In genomic region chr4:9152182-9153007, GRCh38 we compare ENCODE assay signal across 8 cellular contexts. TPM values are rescaled to one million over a fixed set of nuclear protein-coding genes. Genes with fewer than 3 reads are reported as not detected.
DNase-seq lines count a peak whose midpoint lies in the region; TF ChIP-seq lines count a peak whose summit lies in the region.
"Not testable (repeated sequence)": the region's sequence is repeated elsewhere in the genome, so short reads cannot be mapped to it uniquely, and the experiment has no call there.

No MANE protein-coding gene starts in this region.

- not testable (repeated sequence) for H3K4me1 ChIP-seq in thyroid gland

- H3K27me3 ChIP-seq in GM06990 (replicated peaks; ENCODE audit: control insufficient read depth, insufficient read depth, low read length); thyroid gland: not testable (repeated sequence)

- TF ChIP-seq POLR2A in thyroid gland (IDR thresholded peaks at IDR 0.05) = peak in 1 of 2 donors; percentile 52

- not testable (repeated sequence) for H3K9me3 Mint-ChIP-seq in dendritic cell treated with granulocyte-macrophage colony-stimulating factor and Interleukin-4, amounts not matched to agents 40 ng/mL and 50 ng/mL, for 4 days; immature natural killer cell

- H3K36me3 Mint-ChIP-seq in dendritic cell treated with granulocyte-macrophage colony-stimulating factor and Interleukin-4, amounts not matched to agents 40 ng/mL and 50 ng/mL, for 4 days (ENCODE audit: low read depth); immature natural killer cell: not testable (repeated sequence)

- H3K27ac ChIP-seq in thyroid gland = peak overlapping the region; percentile 74 to 90 (median 83)

- H3K4me1 Mint-ChIP-seq in dendritic cell treated with granulocyte-macrophage colony-stimulating factor and Interleukin-4, amounts not matched to agents 40 ng/mL and 50 ng/mL, for 4 days (ENCODE audit: low read depth) = not testable (repeated sequence)
- peaks cover 6 to 11% of the 10 kb centered on the region in 2 donors for H3K4me1 Mint-ChIP-seq in immature natural killer cell

- H3K4me3 ChIP-seq in GM06990 (replicated peaks; ENCODE audit: low read depth, low read length) (peak overlapping the region; percentile 56), thyroid gland (replicated peaks in 1 of 3) (peak overlapping the region; percentile 47 to 66 (median 62))

- H3K9me3 ChIP-seq in thyroid gland = not testable (repeated sequence)

- peak overlapping the region; percentile 99 for H3K27ac Mint-ChIP-seq in dendritic cell treated with granulocyte-macrophage colony-stimulating factor and Interleukin-4, amounts not matched to agents 40 ng/mL and 50 ng/mL, for 4 days
- peak overlapping the region; percentile 98 to 100 (median 100) for H3K27ac Mint-ChIP-seq in immature natural killer cell

- DNase-seq in GM06990 (ENCODE audit: extremely low read depth, insufficient read length) = peak; percentile 84
- peak; percentile 86 for DNase-seq in HT-29 (ENCODE audit: low spot score)
- peak; percentile 13 for DNase-seq in OCI-M2 (lab: John Stamatoyannopoulos, UW; ENCODE audit: unreplicated experiment)
- peak; percentile 92 for DNase-seq in activated CD8-positive, alpha-beta memory T cell treated with anti-CD3 and anti-CD28 coated beads, Interleukin-2, amount 50 U/mL, for 24 hours (ENCODE audit: extremely low read depth)
- peak; percentile 94 to 96 (median 96) for DNase-seq in immature natural killer cell
- peak; percentile 94 for DNase-seq in retina
- peak; percentile 99 for DNase-seq in thyroid gland

- 0 to 2% methylated on average over 14 to 28 of the region's 63 CpGs for WGBS in thyroid gland, 2 donors

- H3K4me3 Mint-ChIP-seq in dendritic cell treated with granulocyte-macrophage colony-stimulating factor and Interleukin-4, amounts not matched to agents 40 ng/mL and 50 ng/mL, for 4 days = peak overlapping the region; percentile 90
- peak overlapping the region; percentile 97 to 100 (median 98) for H3K4me3 Mint-ChIP-seq in immature natural killer cell

- H3K27me3 Mint-ChIP-seq in dendritic cell treated with granulocyte-macrophage colony-stimulating factor and Interleukin-4, amounts not matched to agents 40 ng/mL and 50 ng/mL, for 4 days; immature natural killer cell (ENCODE audit: low read depth in 3 of 3): not testable (repeated sequence)

- intact Hi-C loops in dendritic cell treated with granulocyte-macrophage colony-stimulating factor and Interleukin-4, amounts not matched to agents 40 ng/mL and 50 ng/mL, for 4 days (cut with micrococcal nuclease); thyroid gland (cut with DNase I): not testable (repeated sequence)

- not testable (repeated sequence) for H3K36me3 ChIP-seq in GM06990 (ENCODE audit: control insufficient read depth, insufficient read depth, low read length); thyroid gland

- not testable (repeated sequence) for TF ChIP-seq CTCF in GM06990 (IDR thresholded peaks at IDR 0.05; ENCODE audit: insufficient read depth, low read length, poor library complexity, severe bottlenecking); thyroid gland (IDR thresholded peaks at IDR 0.05)

RNA-seq across cellular contexts. Expression of gene FAM90A26, which starts 17.8 kb away (rescaled TPM):
- total RNA-seq in HT-29 (2014; rRNA removed; shearing (Covaris generic)) = not detected in 2 replicates
- polyA plus RNA-seq in immature natural killer cell = not detected
- total RNA-seq in thyroid gland = not detected

RNA-seq across cellular contexts. Expression of gene USP17L10, which starts 58.1 kb away (rescaled TPM):
- total RNA-seq in HT-29 (2014; rRNA removed; shearing (Covaris generic)) = not detected in 2 replicates
- polyA plus RNA-seq in immature natural killer cell = not detected
- total RNA-seq in thyroid gland = not detected

Comparison
In these comparisons a context has a peak if more than half of its experiments do, and no peak if none do; other contexts are left out.
1. Peak in every context shown above with its lines: DNase-seq, H3K4me3 ChIP-seq and H3K27ac ChIP-seq.
2. DNase-seq: peak in every context shown above with its lines; median percentile 99 in thyroid gland; 96 in immature natural killer cell; 94 in retina; 92 in activated CD8-positive, alpha-beta memory T cell treated with anti-CD3 and anti-CD28 coated beads, Interleukin-2, amount 50 U/mL, for 24 hours; 86 in HT-29; 84 in GM06990; 13 in OCI-M2.